In the genomic region with DNA sequence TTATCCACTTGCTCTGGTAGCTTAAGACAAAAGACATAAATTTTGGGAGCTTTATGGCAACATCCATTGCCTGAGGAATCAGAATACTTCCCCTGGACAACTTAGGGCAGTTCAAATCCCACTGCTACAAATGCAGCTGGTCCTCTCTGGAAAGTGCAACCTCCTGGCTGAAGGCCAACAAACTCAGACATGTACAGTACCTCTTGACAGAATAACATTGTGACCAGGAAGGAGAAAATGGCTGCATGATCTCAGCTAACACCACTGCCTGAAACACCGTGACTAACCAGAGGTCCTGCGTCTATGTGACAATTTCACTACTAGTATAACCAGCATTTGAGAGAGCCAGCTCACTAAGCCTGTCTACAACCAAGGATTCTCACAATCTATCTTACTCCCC, we compare ENCODE assay signal across 17 cellular contexts.
A peak's percentile ranks its signal among the peaks of the same experiment; 100 is the strongest.
DNase-seq lines count a peak whose midpoint lies in the region; ATAC-seq and TF ChIP-seq lines count a peak whose summit lies in the region.
"Had no signal": no experiment of that assay in that cellular context is flagged by ENCODE, and none has a peak within 500 bp of the region (broad histone marks: within the 10 kb centered on the region; RNA-seq: fewer than 3 reads in every experiment).

No MANE protein-coding gene starts in this region.

- WGBS in endodermal cell (ENCODE audit: insufficient coverage in 1 of 2, insufficient read length in 1 of 2), 2 experiments = 100% methylated on average over 1 to 2 of the region's 2 CpGs

- H3K36me3 Mint-ChIP-seq in endodermal cell (ENCODE audit: low read depth) (no peaks in the 10 kb centered on the region), CD14-positive monocyte (no peaks in the 10 kb centered on the region)
- H3K36me3 Mint-ChIP-seq: CD8-positive, alpha-beta T cell had no signal

- H3K27ac Mint-ChIP-seq in endodermal cell = no peak overlapping the region
- no peak overlapping the region for H3K27ac Mint-ChIP-seq in CD14-positive monocyte
- H3K27ac Mint-ChIP-seq: activated CD8-positive, alpha-beta T cell treated with anti-CD3 and anti-CD28 coated beads for 36 hours; CD8-positive, alpha-beta T cell had no signal

- H3K9me3 Mint-ChIP-seq in endodermal cell (peaks cover 3% of the 10 kb centered on the region), CD14-positive monocyte (peaks cover 0 to 10% (median 3%) of the 10 kb centered on the region in 7 donors)
- H3K9me3 Mint-ChIP-seq: activated CD8-positive, alpha-beta T cell treated with anti-CD3 and anti-CD28 coated beads for 36 hours; CD8-positive, alpha-beta T cell had no signal

- H3K27ac ChIP-seq in left lung = no peak overlapping the region
- H3K27ac ChIP-seq in endodermal cell (ENCODE audit: low read depth, low read length) = no peak overlapping the region
- H3K27ac ChIP-seq: foreskin keratinocyte, skin epidermis, suprapubic skin had no signal

- intact Hi-C loops in left lung (cut with DNase I) (no loop called here), CD14-positive monocyte (cut with micrococcal nuclease) (no loop called here)

- ATAC-seq in left lung (peak; percentile 53), GM19351 (IDR thresholded peaks at IDR 0.05; ENCODE audit: unreplicated experiment) (no peak), GM18870 (IDR thresholded peaks at IDR 0.05; ENCODE audit: unreplicated experiment) (no peak)
- ATAC-seq: activated CD8-positive, alpha-beta T cell treated with anti-CD3 and anti-CD28 coated beads for 36 hours; CD8-positive, alpha-beta T cell; foreskin keratinocyte; left colon had no signal

- H3K27me3 ChIP-seq in left lung = no peaks in the 10 kb centered on the region
- no peaks in the 10 kb centered on the region for H3K27me3 ChIP-seq in endodermal cell (ENCODE audit: control insufficient read depth, insufficient read depth, low read length, poor library complexity, severe bottlenecking)
- H3K27me3 ChIP-seq: foreskin keratinocyte, suprapubic skin had no signal

- DNase-seq in DMS53 treated with DMSO at 0.1 percent for 48 hours (lab: John Stamatoyannopoulos, UW; ENCODE audit: unreplicated experiment) = peak; percentile 58
- DNase-seq in LHCN-M2 (ENCODE audit: low read depth) = peak; percentile 39
- peak; percentile 8 for DNase-seq in UCSD-AML1 (lab: John Stamatoyannopoulos, UW; ENCODE audit: unreplicated experiment)
- DNase-seq in left lung = no peak
- no peak for DNase-seq in endodermal cell
- DNase-seq in CD14-positive monocyte (ENCODE audit: low spot score) = no peak
- DNase-seq: activated CD8-positive, alpha-beta T cell treated with anti-CD3 and anti-CD28 coated beads for 36 hours; activated naive CD4-positive, alpha-beta T cell; CD8-positive, alpha-beta T cell; foreskin keratinocyte; left colon; NCI-H1436 treated with DMSO at 0.1 percent for 48 hours; OCI-M1 had no signal

- no peak overlapping the region for H3K9ac ChIP-seq in endodermal cell (ENCODE audit: extremely low read depth, low read length, poor library complexity, severe bottlenecking)

- H3K36me3 ChIP-seq in left lung (no peaks in the 10 kb centered on the region), endodermal cell (ENCODE audit: control insufficient read depth, insufficient read depth, low read length) (no peaks in the 10 kb centered on the region)
- H3K36me3 ChIP-seq: suprapubic skin had no signal

- H3K4me1 ChIP-seq in left lung (no peaks in the 10 kb centered on the region), endodermal cell (ENCODE audit: control insufficient read depth, insufficient read depth, low read length) (peaks cover 10% of the 10 kb centered on the region)
- H3K4me1 ChIP-seq: foreskin keratinocyte, suprapubic skin had no signal

- TF ChIP-seq CTCF in left lung (IDR thresholded peaks at IDR 0.05) (no peak), endodermal cell (conservative IDR thresholded peaks at IDR 0.05) (no peak), CD14-positive monocyte (IDR thresholded peaks at IDR 0.05) (no peak)

- H3K9me3 ChIP-seq in left lung = no peaks in the 10 kb centered on the region
- no peaks in the 10 kb centered on the region for H3K9me3 ChIP-seq in endodermal cell (ENCODE audit: control insufficient read depth, low read length)
- H3K9me3 ChIP-seq: suprapubic skin had no signal

- H3K4me3 Mint-ChIP-seq in endodermal cell (no peak overlapping the region), CD14-positive monocyte (no peak overlapping the region)
- H3K4me3 Mint-ChIP-seq: activated CD8-positive, alpha-beta T cell treated with anti-CD3 and anti-CD28 coated beads for 36 hours; CD8-positive, alpha-beta T cell had no signal

- H3K4me3 ChIP-seq in left lung (no peak overlapping the region), endodermal cell (ENCODE audit: low read length) (no peak overlapping the region)
- H3K4me3 ChIP-seq: skin epidermis, suprapubic skin had no signal

- H3K4me1 Mint-ChIP-seq in endodermal cell = peaks cover 25% of the 10 kb centered on the region
- H3K4me1 Mint-ChIP-seq in CD14-positive monocyte = peaks cover 2% of the 10 kb centered on the region

- H3K27me3 Mint-ChIP-seq in endodermal cell (ENCODE audit: insufficient read depth) (no peaks in the 10 kb centered on the region), CD14-positive monocyte (ENCODE audit: low read depth in 3 of 3) (no peaks in the 10 kb centered on the region)
- H3K27me3 Mint-ChIP-seq: activated CD8-positive, alpha-beta T cell treated with anti-CD3 and anti-CD28 coated beads for 36 hours had no signal

Comparison
In these comparisons a context has a peak if more than half of its experiments do, and no peak if none do; other contexts are left out.
1. DNase-seq: peak in DMS53 treated with DMSO at 0.1 percent for 48 hours (single experiment), LHCN-M2 (single experiment) and UCSD-AML1 (single experiment); none in left lung (0 of 2), endodermal cell (single experiment) and CD14-positive monocyte (single experiment).